Comparison of ENCODE assay signal across 15 cellular contexts in the genomic region with DNA sequence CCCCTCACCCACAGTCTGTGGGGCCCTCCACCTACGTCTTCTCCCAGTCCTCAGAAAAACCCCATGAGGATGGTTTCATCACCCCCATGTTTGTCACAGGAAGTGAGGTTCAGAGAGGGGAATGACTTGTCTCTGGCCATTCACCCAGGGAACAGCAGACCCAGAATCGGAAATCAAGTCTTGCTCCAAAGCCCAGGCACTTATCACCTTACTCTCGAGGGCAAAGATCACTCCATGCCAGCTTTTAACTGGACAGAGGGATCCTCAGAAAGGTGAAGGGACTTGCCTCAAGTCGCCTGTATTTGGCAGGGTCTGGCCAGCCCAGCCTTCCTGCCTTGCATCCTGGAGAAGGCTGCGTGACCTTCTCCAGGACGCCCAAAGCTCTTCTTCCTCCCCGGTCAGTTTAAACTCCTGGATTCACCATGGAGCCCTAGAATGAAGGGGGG. TPM values are rescaled to one million over a fixed set of nuclear protein-coding genes. Genes with fewer than 3 reads are reported as not detected.
DNase-seq lines count a peak whose midpoint lies in the region; ATAC-seq, FAIRE-seq and TF ChIP-seq lines count a peak whose summit lies in the region.
"Had no signal": no experiment of that assay in that cellular context is flagged by ENCODE, and none has a peak within 500 bp of the region (broad histone marks: within the 10 kb centered on the region; RNA-seq: fewer than 3 reads in every experiment).

No MANE protein-coding gene starts in this region.

- intact Hi-C loops in endothelial cell of umbilical vein (cut with micrococcal nuclease), result loop anchor here (1.0 to 2.0 kb wide), 2 partner anchors 24 to 51 kb away; no protein-coding TSS in a partner anchor

- H3K9me3 ChIP-seq in RWPE2 (ENCODE audit: severe bottlenecking) (no peaks in the 10 kb centered on the region), endothelial cell of umbilical vein (replicated peaks; ENCODE audit: control insufficient read depth, insufficient read depth, low read length) (no peaks in the 10 kb centered on the region)

- H3K4me3 ChIP-seq in RWPE2 (ENCODE audit: severe bottlenecking), result no peak overlapping the region
- H3K4me3 ChIP-seq in endothelial cell of umbilical vein (replicated peaks in 1 of 3; ENCODE audit: insufficient read depth in 1 of 3, low read depth in 1 of 3, low read length in 3 of 3), result no peak overlapping the region
- H3K4me3 ChIP-seq: lung had no signal

- no peaks in the 10 kb centered on the region for H3K9me1 ChIP-seq in endothelial cell of umbilical vein (replicated peaks; ENCODE audit: control insufficient read depth, extremely low read depth, insufficient read depth, low read length)

- peak; percentile 4 for FAIRE-seq in endothelial cell of umbilical vein (lab: Jason Lieb, UNC)
- FAIRE-seq: GM19239, HepG2 had no signal

- H3K79me2 ChIP-seq in endothelial cell of umbilical vein (ENCODE audit: control insufficient read depth, insufficient read depth, low read length), result no peaks in the 10 kb centered on the region
- H3K79me2 ChIP-seq: parathyroid adenoma had no signal

- H3K27ac ChIP-seq in RWPE2 (ENCODE audit: poor library complexity, severe bottlenecking) (no peak overlapping the region), endothelial cell of umbilical vein (ENCODE audit: insufficient read depth, low read depth, low read length) (peak overlapping the region; percentile 74)
- H3K27ac ChIP-seq: parathyroid adenoma had no signal

- H3K4me1 ChIP-seq in RWPE2 (ENCODE audit: insufficient read depth, poor library complexity, severe bottlenecking) (no peaks in the 10 kb centered on the region), endothelial cell of umbilical vein (ENCODE audit: control insufficient read depth, extremely low read depth, insufficient read depth, low read length) (peaks cover 37% of the 10 kb centered on the region)
- H3K4me1 ChIP-seq: parathyroid adenoma had no signal

- TF ChIP-seq POLR2A in endothelial cell of umbilical vein (IDR thresholded peaks at IDR 0.05; ENCODE audit: low read depth, low read length), result no peak

- CTCF ChIA-PET in endothelial cell of umbilical vein (lab: Charles Lee), result interaction anchor here (1.2 to 1.9 kb wide), 5 partner anchors 16 to 343 kb away, joined by 3 to 4 read pairs (median 4); no protein-coding TSS in a partner anchor

- BruUV-seq in endothelial cell of umbilical vein (replicated peaks; lab: Mats Ljungman, UMichigan), result no TSS peak

- DNase-seq in activated CD8-positive, alpha-beta memory T cell treated with anti-CD3 and anti-CD28 coated beads for 24 hours, result peak; percentile 64
- no peak for DNase-seq in activated CD8-positive, alpha-beta memory T cell treated with anti-CD3 and anti-CD28 coated beads, Interleukin-2, amount 50 U/mL, for 4 hours
- DNase-seq in RWPE2 (ENCODE audit: low spot score) (peak; percentile 2), endothelial cell of umbilical vein (ENCODE audit: low read depth, low spot score) (no peak), NCI-H1105 treated with DMSO at 0.1 percent for 48 hours (lab: John Stamatoyannopoulos, UW) (no peak), anterior cingulate cortex (lab: John Stamatoyannopoulos, UW) (no peak)
- peak in 1 of 2 donors; percentile 69 for DNase-seq in stimulated activated effector memory CD8-positive, alpha-beta T cell treated with anti-CD3 and anti-CD28 coated beads, Interleukin-12 subunit alpha, Interleukin-12 subunit beta, amount 100 ng/mL, for 72 hours (ENCODE audit: low spot score in 2 of 2)
- DNase-seq: activated CD4-positive, CD25-positive, alpha-beta regulatory T cell treated with anti-CD3 and anti-CD28 coated beads, Interleukin-2, amount 50 U/mL, for 72 hours; DMS79 treated with DMSO at 0.1 percent for 48 hours; NCI-H1694 had no signal

- H3K27ac Mint-ChIP-seq in stimulated activated effector memory CD8-positive, alpha-beta T cell treated with anti-CD3 and anti-CD28 coated beads, Interleukin-12 subunit alpha, Interleukin-12 subunit beta, amount 100 ng/mL, for 72 hours, result peak overlapping the region; percentile 67
- no peak overlapping the region for H3K27ac Mint-ChIP-seq in stimulated activated memory B cell treated with anti-CD40 and anti-IgM and Interleukin-4, amounts not matched to agents 10 μg/mL and 1 μg/mL and 100 μg/mL, for 72 hours

- H3K4me3 Mint-ChIP-seq in stimulated activated effector memory CD8-positive, alpha-beta T cell treated with anti-CD3 and anti-CD28 coated beads, Interleukin-12 subunit alpha, Interleukin-12 subunit beta, amount 100 ng/mL, for 72 hours, result peak overlapping the region; percentile 51
- no peak overlapping the region for H3K4me3 Mint-ChIP-seq in stimulated activated memory B cell treated with anti-CD40 and anti-IgM and Interleukin-4, amounts not matched to agents 10 μg/mL and 1 μg/mL and 100 μg/mL, for 72 hours

- POLR2A ChIA-PET in endothelial cell of umbilical vein (lab: Charles Lee), result no interaction called here

- H4K20me1 ChIP-seq in endothelial cell of umbilical vein (replicated peaks; ENCODE audit: control insufficient read depth, extremely low read depth, insufficient read depth, low read length), result no peaks in the 10 kb centered on the region

- peak overlapping the region; percentile 13 for H3K4me2 ChIP-seq in endothelial cell of umbilical vein (ENCODE audit: insufficient read depth, low read length)

- H3K4me1 Mint-ChIP-seq in stimulated activated effector memory CD8-positive, alpha-beta T cell treated with anti-CD3 and anti-CD28 coated beads, Interleukin-12 subunit alpha, Interleukin-12 subunit beta, amount 100 ng/mL, for 72 hours, result peaks cover 64% of the 10 kb centered on the region
- no peaks in the 10 kb centered on the region for H3K4me1 Mint-ChIP-seq in stimulated activated memory B cell treated with anti-CD40 and anti-IgM and Interleukin-4, amounts not matched to agents 10 μg/mL and 1 μg/mL and 100 μg/mL, for 72 hours

- H3K27me3 Mint-ChIP-seq in stimulated activated memory B cell treated with anti-CD40 and anti-IgM and Interleukin-4, amounts not matched to agents 10 μg/mL and 1 μg/mL and 100 μg/mL, for 72 hours, result peaks cover 27% of the 10 kb centered on the region

- TF ChIP-seq CTCF in RWPE2 (IDR thresholded peaks at IDR 0.05; ENCODE audit: poor library complexity, severe bottlenecking) (no peak), endothelial cell of umbilical vein (IDR thresholded peaks at IDR 0.05; ENCODE audit: extremely low read depth in 1 of 2, insufficient read depth in 1 of 2, low read depth in 1 of 2, low read length in 2 of 2) (no peak)

- H3K27me3 ChIP-seq in RWPE2 (ENCODE audit: insufficient read depth, poor library complexity, severe bottlenecking) (no peaks in the 10 kb centered on the region), endothelial cell of umbilical vein (ENCODE audit: control insufficient read depth in 2 of 2, insufficient read depth in 2 of 2, low read length in 2 of 2) (no peaks in the 10 kb centered on the region)

- H2AFZ ChIP-seq in endothelial cell of umbilical vein (ENCODE audit: low read depth, low read length), result peak overlapping the region; percentile 25
- H2AFZ ChIP-seq: parathyroid adenoma had no signal

- H3K36me3 Mint-ChIP-seq in stimulated activated effector memory CD8-positive, alpha-beta T cell treated with anti-CD3 and anti-CD28 coated beads, Interleukin-12 subunit alpha, Interleukin-12 subunit beta, amount 100 ng/mL, for 72 hours, result peaks cover 4% of the 10 kb centered on the region
- no peaks in the 10 kb centered on the region for H3K36me3 Mint-ChIP-seq in stimulated activated memory B cell treated with anti-CD40 and anti-IgM and Interleukin-4, amounts not matched to agents 10 μg/mL and 1 μg/mL and 100 μg/mL, for 72 hours

- no peak overlapping the region for H3K9ac ChIP-seq in endothelial cell of umbilical vein (replicated peaks; ENCODE audit: extremely low read depth, insufficient read depth, low read length)
- H3K9ac ChIP-seq: parathyroid adenoma had no signal

- H3K9me3 Mint-ChIP-seq in stimulated activated effector memory CD8-positive, alpha-beta T cell treated with anti-CD3 and anti-CD28 coated beads, Interleukin-12 subunit alpha, Interleukin-12 subunit beta, amount 100 ng/mL, for 72 hours, result no peaks in the 10 kb centered on the region
- no peaks in the 10 kb centered on the region for H3K9me3 Mint-ChIP-seq in stimulated activated memory B cell treated with anti-CD40 and anti-IgM and Interleukin-4, amounts not matched to agents 10 μg/mL and 1 μg/mL and 100 μg/mL, for 72 hours

- no peak for ATAC-seq in RWPE2 (ENCODE audit: low read depth)
- ATAC-seq in stimulated activated effector memory CD8-positive, alpha-beta T cell treated with anti-CD3 and anti-CD28 coated beads, Interleukin-12 subunit alpha, Interleukin-12 subunit beta, amount 100 ng/mL, for 72 hours, result peak; percentile 85
- no peak for ATAC-seq in stimulated activated memory B cell treated with anti-CD40 and anti-IgM and Interleukin-4, amounts not matched to agents 10 μg/mL and 1 μg/mL and 100 μg/mL, for 72 hours

- dilution Hi-C loops in endothelial cell of umbilical vein (cut with MboI; ENCODE audit: extremely low pct_ligation_motif_present, low sequenced_read_pairs), result no loop called here

- H3K36me3 ChIP-seq in RWPE2 (ENCODE audit: low read depth), result no peaks in the 10 kb centered on the region
- H3K36me3 ChIP-seq in endothelial cell of umbilical vein (ENCODE audit: control insufficient read depth in 2 of 2, extremely low read depth in 1 of 2, insufficient read depth in 2 of 2, low read length in 2 of 2), result no peaks in the 10 kb centered on the region

TF ChIP-seq in endothelial cell of umbilical vein, 7 proteins besides CTCF, POLR2A, EP300 and RAD21 (continues in another document):
- TF ChIP-seq EZH2 (IDR thresholded peaks at IDR 0.05; ENCODE audit: borderline replicate concordance, low read depth, low read length, severe bottlenecking) (no peak), MAX (IDR thresholded peaks at IDR 0.05; ENCODE audit: insufficient read depth, insufficient read length) (no peak), FOS (IDR thresholded peaks at IDR 0.05; ENCODE audit: borderline replicate concordance, insufficient read depth, low read length) (no peak), JUN (IDR thresholded peaks at IDR 0.05; ENCODE audit: borderline replicate concordance, insufficient read depth, insufficient read length, low read depth) (no peak), GATA2 (IDR thresholded peaks at IDR 0.05; ENCODE audit: insufficient read depth, insufficient read length, low read depth, low read length) (no peak), MYC (IDR thresholded peaks at IDR 0.05; ENCODE audit: low read depth, low read length) (no peak)

RNA-seq across cellular contexts. Expression of gene SSBP3, which starts 57.9 kb away (rescaled TPM):
- total RNA-seq in endothelial cell of umbilical vein, result 49.5 and 59.4 TPM in 2 replicates
- 44.9 and 46.1 TPM in 2 replicates for polyA plus RNA-seq in endothelial cell of umbilical vein
- polyA plus RNA-seq in endothelial cell of umbilical vein (2011; cell fraction: cytosol; rRNA removed), result 51.0 and 51.5 TPM in 2 replicates
- polyA plus RNA-seq in endothelial cell of umbilical vein (2011; cell fraction: nucleus; rRNA removed), result 40.7 and 41.0 TPM in 2 replicates
- 69.6 and 71.8 TPM in 2 replicates for polyA plus RNA-seq in endothelial cell of umbilical vein (2012)
- 24.9 and 28.2 TPM in 2 replicates for polyA minus RNA-seq in endothelial cell of umbilical vein
- 14.7 TPM for polyA minus RNA-seq in endothelial cell of umbilical vein (2011; cell fraction: cytosol; rRNA and poly(A)+ RNA removed)
- polyA minus RNA-seq in endothelial cell of umbilical vein (2011; cell fraction: nucleus; rRNA and poly(A)+ RNA removed), result 24.8 and 27.8 TPM in 2 replicates

Comparison
In these comparisons a context has a peak if more than half of its experiments do, and no peak if none do; other contexts are left out.
1. DNase-seq: peak in activated CD8-positive, alpha-beta memory T cell treated with anti-CD3 and anti-CD28 coated beads for 24 hours (single experiment) and RWPE2 (single experiment); none in activated CD8-positive, alpha-beta memory T cell treated with anti-CD3 and anti-CD28 coated beads, Interleukin-2, amount 50 U/mL, for 4 hours (single experiment), endothelial cell of umbilical vein (single experiment), NCI-H1105 treated with DMSO at 0.1 percent for 48 hours (single experiment) and anterior cingulate cortex (0 of 58).